Comparison of ENCODE assay signal across 15 cellular contexts in the genomic region with DNA sequence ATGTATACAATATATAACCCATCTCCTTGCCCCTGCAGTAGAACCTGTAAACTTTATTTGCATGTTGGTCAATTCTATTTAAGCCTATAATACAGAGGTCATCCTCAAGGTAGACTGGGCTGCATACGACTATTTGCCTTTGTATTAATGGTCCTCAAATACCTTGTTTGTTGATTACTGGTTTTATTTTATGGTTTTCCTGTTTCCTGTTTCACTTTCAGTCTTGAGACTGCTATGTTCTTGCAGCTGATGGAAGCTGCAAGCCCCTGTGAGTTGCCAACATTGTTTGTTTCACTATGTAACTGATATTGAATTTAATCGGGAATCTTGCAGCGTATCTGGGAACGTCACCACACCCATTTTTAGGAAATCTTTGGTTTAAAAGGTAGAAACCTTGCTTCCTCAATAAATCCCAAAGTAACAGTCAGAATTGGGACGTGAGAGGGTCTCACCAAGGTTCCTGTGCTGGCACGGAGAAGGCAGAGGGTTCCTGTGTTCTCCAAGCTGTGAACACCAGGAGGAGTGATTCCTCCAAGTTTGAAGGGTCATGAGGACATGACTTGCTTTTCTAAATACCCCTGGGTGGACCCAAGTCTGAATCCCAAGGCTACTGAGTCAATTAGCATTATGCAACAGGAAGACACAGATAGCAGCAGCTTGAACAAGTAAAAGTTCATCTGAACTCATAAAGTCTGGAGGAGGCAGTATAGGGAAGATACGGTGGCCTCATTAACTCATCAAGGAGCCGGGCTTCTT.
DNase-seq lines count a peak whose midpoint lies in the region; ATAC-seq and TF ChIP-seq lines count a peak whose summit lies in the region.
"Had no signal": no experiment of that assay in that cellular context is flagged by ENCODE, and none has a peak within 500 bp of the region (broad histone marks: within the 10 kb centered on the region; RNA-seq: fewer than 3 reads in every experiment).

No MANE protein-coding gene starts in this region.

- TF ChIP-seq CTCF in KMS-11 (conservative IDR thresholded peaks at IDR 0.05; ENCODE audit: low read depth, low read length), result no peak
- no peak for TF ChIP-seq CTCF in psoas muscle (IDR thresholded peaks at IDR 0.05)

- H3K4me1 Mint-ChIP-seq in activated CD4-positive, alpha-beta T cell treated with anti-CD3 and anti-CD28 coated beads, Interleukin-2, amount 10 ng/mL, durations not matched to agents 7 days and 5 days, result peaks cover 9% of the 10 kb centered on the region

- POLR2A ChIA-PET in activated CD4-positive, alpha-beta T cell treated with anti-CD3 and anti-CD28 coated beads, Interleukin-2, amount 10 ng/mL, durations not matched to agents 7 days and 5 days (lab: Charles Lee), result no interaction called here

- no peak overlapping the region for H3K4me3 Mint-ChIP-seq in activated CD4-positive, alpha-beta T cell treated with anti-CD3 and anti-CD28 coated beads, Interleukin-2, amount 10 ng/mL, durations not matched to agents 7 days and 5 days
- H3K4me3 Mint-ChIP-seq: activated naive CD4-positive, alpha-beta T cell treated with anti-CD3 and anti-CD28 coated beads, Interleukin-2, amount 10 ng/mL, durations not matched to agents 7 days and 5 days had no signal

- H3K27me3 Mint-ChIP-seq in activated CD4-positive, alpha-beta T cell treated with anti-CD3 and anti-CD28 coated beads, Interleukin-2, amount 10 ng/mL, durations not matched to agents 7 days and 5 days, result no peaks in the 10 kb centered on the region
- H3K27me3 Mint-ChIP-seq: activated naive CD4-positive, alpha-beta T cell treated with anti-CD3 and anti-CD28 coated beads, Interleukin-2, amount 10 ng/mL, durations not matched to agents 7 days and 5 days had no signal

- H3K9me3 Mint-ChIP-seq in activated CD4-positive, alpha-beta T cell treated with anti-CD3 and anti-CD28 coated beads, Interleukin-2, amount 10 ng/mL, durations not matched to agents 7 days and 5 days, result no peaks in the 10 kb centered on the region
- H3K9me3 Mint-ChIP-seq: activated naive CD4-positive, alpha-beta T cell treated with anti-CD3 and anti-CD28 coated beads, Interleukin-2, amount 10 ng/mL, durations not matched to agents 7 days and 5 days had no signal

- no peak for DNase-seq in activated CD4-positive, alpha-beta T cell treated with anti-CD3 and anti-CD28 coated beads, Interleukin-2, amount 10 ng/mL, durations not matched to agents 7 days and 5 days
- DNase-seq in activated CD4-positive, alpha-beta T cell treated with anti-CD3 and anti-CD28 coated beads for 1 hour, result no peak
- no peak for DNase-seq in psoas muscle
- DNase-seq in KBM-7, result no peak
- DNase-seq: activated CD4-positive, alpha-beta T cell treated with anti-CD3 and anti-CD28 coated beads for 48 hours; activated naive CD4-positive, alpha-beta T cell treated with anti-CD3 and anti-CD28 coated beads, Interleukin-2, amount 10 ng/mL, durations not matched to agents 7 days and 5 days; foreskin fibroblast; kidney; NCI-H1436 had no signal

- peak in 1 of 4 donors; percentile 50 for ATAC-seq in psoas muscle
- ATAC-seq in GM18505 (IDR thresholded peaks at IDR 0.05; ENCODE audit: unreplicated experiment), result no peak
- ATAC-seq in HG03439 (IDR thresholded peaks at IDR 0.05; ENCODE audit: unreplicated experiment), result no peak

- H3K9ac ChIP-seq in KMS-11 (no peak overlapping the region), duodenal mucosa (ENCODE audit: low read depth in 1 of 2, low read length in 2 of 2) (no peak overlapping the region)

- no peak overlapping the region for H2AFZ ChIP-seq in KMS-11 (ENCODE audit: low read depth)

- H3K4me1 ChIP-seq in KMS-11 (ENCODE audit: low read depth, poor library complexity, severe bottlenecking) (peaks cover 10% of the 10 kb centered on the region), duodenal mucosa (ENCODE audit: control insufficient read depth in 1 of 2, insufficient read depth in 2 of 2, low read length in 2 of 2) (peaks cover 0 to 3% of the 10 kb centered on the region in 2 donors), psoas muscle (no peaks in the 10 kb centered on the region)

- no peak overlapping the region for H3K27ac ChIP-seq in KMS-11
- no peak overlapping the region for H3K27ac ChIP-seq in duodenal mucosa (ENCODE audit: low read depth, low read length)
- no peak overlapping the region for H3K27ac ChIP-seq in psoas muscle
- H3K27ac ChIP-seq: coronary artery, SK-N-MC had no signal

- no peaks in the 10 kb centered on the region for H4K20me1 ChIP-seq in KMS-11 (ENCODE audit: insufficient read depth)

- no peak for TF ChIP-seq POLR2A in GM18505 (IDR thresholded peaks at IDR 0.05; ENCODE audit: borderline replicate concordance, extremely low read depth, insufficient read depth, insufficient read length)

- H3K36me3 ChIP-seq in KMS-11 (ENCODE audit: insufficient read depth) (no peaks in the 10 kb centered on the region), duodenal mucosa (ENCODE audit: control insufficient read depth in 1 of 2, insufficient read depth in 2 of 2, low read length in 2 of 2) (no peaks in the 10 kb centered on the region), psoas muscle (ENCODE audit: insufficient read depth in 1 of 2, low read depth in 1 of 2) (no peaks in the 10 kb centered on the region)

- intact Hi-C loops in psoas muscle (cut with DNase I), result no loop called here

- no peaks in the 10 kb centered on the region for H3K79me2 ChIP-seq in KMS-11 (ENCODE audit: insufficient read depth, low read depth)

- H3K4me2 ChIP-seq in KMS-11, result peak overlapping the region; percentile 17; the same call in 1 of the 2 replicates

- no peaks in the 10 kb centered on the region for H3K36me3 Mint-ChIP-seq in activated CD4-positive, alpha-beta T cell treated with anti-CD3 and anti-CD28 coated beads, Interleukin-2, amount 10 ng/mL, durations not matched to agents 7 days and 5 days (ENCODE audit: low read depth)
- H3K36me3 Mint-ChIP-seq: activated naive CD4-positive, alpha-beta T cell treated with anti-CD3 and anti-CD28 coated beads, Interleukin-2, amount 10 ng/mL, durations not matched to agents 7 days and 5 days had no signal

- no peak overlapping the region for H3K4me3 ChIP-seq in KMS-11 (IDR thresholded peaks at IDR 0.05; ENCODE audit: insufficient read depth, low read depth, low read length)
- peak overlapping the region; percentile 36 to 40 for H3K4me3 ChIP-seq in duodenal mucosa (ENCODE audit: low read depth in 1 of 2, low read length in 2 of 2)
- peak overlapping the region; percentile 14 for H3K4me3 ChIP-seq in psoas muscle
- H3K4me3 ChIP-seq: coronary artery, SK-N-MC had no signal

- in situ Hi-C loops in KBM-7 (cut with MboI; ENCODE audit: low pct_unique_long_range_greater_than_20kb, low sequenced_read_pairs), result no loop called here

- CTCF ChIA-PET in activated CD4-positive, alpha-beta T cell treated with anti-CD3 and anti-CD28 coated beads, Interleukin-2, amount 10 ng/mL, durations not matched to agents 7 days and 5 days (lab: Charles Lee), result no interaction called here

- no peaks in the 10 kb centered on the region for H3K27me3 ChIP-seq in KMS-11 (ENCODE audit: insufficient read depth, low read depth)
- no peaks in the 10 kb centered on the region for H3K27me3 ChIP-seq in duodenal mucosa (ENCODE audit: control insufficient read depth in 1 of 2, insufficient read depth in 2 of 2, low read length in 2 of 2)
- no peaks in the 10 kb centered on the region for H3K27me3 ChIP-seq in psoas muscle (ENCODE audit: insufficient read depth in 3 of 3, low read length in 2 of 3)

- H3K9me3 ChIP-seq in duodenal mucosa (ENCODE audit: control insufficient read depth in 1 of 2, low read length in 2 of 2), result no peaks in the 10 kb centered on the region
- H3K9me3 ChIP-seq in psoas muscle, result no peaks in the 10 kb centered on the region

- 39 to 56% (median 49%) methylated on average over 8 of the region's 8 CpGs for WGBS in psoas muscle, 3 donors

- H3K27ac Mint-ChIP-seq in activated CD4-positive, alpha-beta T cell treated with anti-CD3 and anti-CD28 coated beads, Interleukin-2, amount 10 ng/mL, durations not matched to agents 7 days and 5 days, result peak overlapping the region; percentile 14
- H3K27ac Mint-ChIP-seq: activated naive CD4-positive, alpha-beta T cell treated with anti-CD3 and anti-CD28 coated beads, Interleukin-2, amount 10 ng/mL, durations not matched to agents 7 days and 5 days had no signal
